11 cellular contexts compared by ENCODE assay signal in the genomic region with DNA sequence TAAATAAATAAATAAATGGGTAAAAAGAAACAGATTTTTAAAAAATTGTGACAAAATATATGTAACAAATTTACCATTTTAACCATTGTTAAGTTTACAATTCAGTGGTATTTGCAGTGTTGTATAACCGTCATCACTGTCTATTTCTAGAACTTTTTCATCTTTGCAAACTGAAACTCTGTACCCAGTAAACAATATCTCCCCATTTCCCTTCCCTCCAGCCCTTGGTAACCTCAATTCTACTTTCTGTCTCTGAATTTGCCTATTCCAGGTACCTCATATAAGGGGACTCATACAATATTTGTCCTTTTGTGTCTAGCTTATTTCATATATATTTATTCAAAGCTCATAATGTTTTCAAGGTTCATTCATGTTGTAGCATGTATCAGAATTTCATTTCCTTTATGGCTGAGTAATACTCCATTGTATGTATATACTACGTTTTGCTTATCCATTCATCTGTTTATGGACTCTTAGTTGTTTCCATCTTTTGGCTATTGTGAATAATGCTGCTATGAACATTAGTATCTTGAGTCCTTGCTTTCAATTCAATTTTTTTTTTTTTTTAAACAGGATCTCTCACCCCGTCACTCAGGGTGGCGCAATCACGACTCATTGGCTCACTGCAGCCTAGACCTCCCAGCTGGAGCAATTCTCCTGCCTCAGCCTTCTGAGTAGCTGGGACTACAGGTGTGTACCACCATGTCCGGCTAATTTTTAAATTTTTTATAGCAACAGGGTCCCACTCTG. TPM values are rescaled to one million over a fixed set of nuclear protein-coding genes. Genes with fewer than 3 reads are reported as not detected.
A peak's percentile ranks its signal among the peaks of the same experiment; 100 is the strongest.
DNase-seq lines count a peak whose midpoint lies in the region; ATAC-seq and TF ChIP-seq lines count a peak whose summit lies in the region.
"Had no signal": no experiment of that assay in that cellular context is flagged by ENCODE, and none has a peak within 500 bp of the region (broad histone marks: within the 10 kb centered on the region; RNA-seq: fewer than 3 reads in every experiment).

No MANE protein-coding gene starts in this region.

- no peak for TF ChIP-seq CTCF in esophagus squamous epithelium (IDR thresholded peaks at IDR 0.05)
- TF ChIP-seq CTCF in transverse colon (IDR thresholded peaks at IDR 0.05) = no peak

- H3K36me3 ChIP-seq in esophagus squamous epithelium = peaks cover 7 to 54% (median 12%) of the 10 kb centered on the region in 3 donors
- H3K36me3 ChIP-seq in transverse colon = peaks cover 0 to 4% (median 0%) of the 10 kb centered on the region in 4 donors

- ATAC-seq in HG02763 (IDR thresholded peaks at IDR 0.05; ENCODE audit: unreplicated experiment) (no peak), HG03520 (IDR thresholded peaks at IDR 0.05; ENCODE audit: unreplicated experiment) (no peak)
- ATAC-seq: body of pancreas had no signal

- no peaks in the 10 kb centered on the region for H3K27me3 Mint-ChIP-seq in activated CD4-positive, alpha-beta T cell treated with anti-CD3 and anti-CD28 coated beads, Interleukin-2, amount 10 ng/mL, durations not matched to agents 7 days and 5 days

- peaks cover 43% of the 10 kb centered on the region for H3K36me3 Mint-ChIP-seq in activated CD4-positive, alpha-beta T cell treated with anti-CD3 and anti-CD28 coated beads, Interleukin-2, amount 10 ng/mL, durations not matched to agents 7 days and 5 days (ENCODE audit: low read depth)

- H3K4me3 Mint-ChIP-seq in activated CD4-positive, alpha-beta T cell treated with anti-CD3 and anti-CD28 coated beads, Interleukin-2, amount 10 ng/mL, durations not matched to agents 7 days and 5 days = no peak overlapping the region

- POLR2A ChIA-PET in activated CD4-positive, alpha-beta T cell treated with anti-CD3 and anti-CD28 coated beads, Interleukin-2, amount 10 ng/mL, durations not matched to agents 7 days and 5 days (lab: Charles Lee) = no interaction called here

- H3K27ac Mint-ChIP-seq in activated CD4-positive, alpha-beta T cell treated with anti-CD3 and anti-CD28 coated beads, Interleukin-2, amount 10 ng/mL, durations not matched to agents 7 days and 5 days = peak overlapping the region; percentile 72

- H3K4me3 ChIP-seq in esophagus squamous epithelium (no peak overlapping the region), transverse colon (no peak overlapping the region)
- H3K4me3 ChIP-seq: body of pancreas, psoas muscle had no signal

- H3K27ac ChIP-seq in esophagus squamous epithelium = peak overlapping the region in 3 of 4 donors; percentile 62 to 90 (median 85)
- peak overlapping the region; percentile 76 to 84 (median 80) for H3K27ac ChIP-seq in transverse colon
- H3K27ac ChIP-seq: body of pancreas had no signal

- in situ Hi-C loops in transverse colon (cut with MboI; ENCODE audit: low pct_ligation_motif_present in 1 of 4, low pct_unique_long_range_greater_than_20kb in 1 of 4, low sequenced_read_pairs in 3 of 4) = no loop called here

- H3K4me1 Mint-ChIP-seq in activated CD4-positive, alpha-beta T cell treated with anti-CD3 and anti-CD28 coated beads, Interleukin-2, amount 10 ng/mL, durations not matched to agents 7 days and 5 days = peaks cover 34% of the 10 kb centered on the region

- CTCF ChIA-PET in activated CD4-positive, alpha-beta T cell treated with anti-CD3 and anti-CD28 coated beads, Interleukin-2, amount 10 ng/mL, durations not matched to agents 7 days and 5 days (lab: Charles Lee) = interaction anchor here (0.6 to 2.4 kb wide), 3 partner anchors 10 to 68 kb away, joined by 3 to 6 read pairs (median 3); no protein-coding TSS in a partner anchor

- H3K9me3 ChIP-seq in esophagus squamous epithelium = no peaks in the 10 kb centered on the region
- no peaks in the 10 kb centered on the region for H3K9me3 ChIP-seq in transverse colon
- H3K9me3 ChIP-seq: body of pancreas, psoas muscle had no signal

- intact Hi-C loops in esophagus squamous epithelium (cut with DNase I) = no loop called here
- intact Hi-C loops in transverse colon (cut with DNase I; ENCODE audit: low total_unique reads) = no loop called here

- TF ChIP-seq POLR2A in esophagus squamous epithelium (IDR thresholded peaks at IDR 0.05) (no peak), transverse colon (IDR thresholded peaks at IDR 0.05) (no peak)

- no peak for DNase-seq in activated CD4-positive, alpha-beta T cell treated with anti-CD3 and anti-CD28 coated beads, Interleukin-2, amount 10 ng/mL, durations not matched to agents 7 days and 5 days
- DNase-seq in activated CD4-positive, alpha-beta T cell treated with anti-CD3 and anti-CD28 coated beads, Interleukin-2, amount 50 U/mL, for 1 hour = no peak
- DNase-seq in NCI-H460 (ENCODE audit: extremely low read depth, low read depth) (peak; percentile 42), esophagus squamous epithelium (lab: John Stamatoyannopoulos, UW) (no peak), transverse colon (no peak)
- no peak for DNase-seq in stimulated activated CD4-positive, alpha-beta T cell treated with anti-CD3 and anti-CD28 coated beads, Interleukin-4, amount 100 ng/mL, for 4 hours
- DNase-seq: body of pancreas had no signal

- H3K9me3 Mint-ChIP-seq in activated CD4-positive, alpha-beta T cell treated with anti-CD3 and anti-CD28 coated beads, Interleukin-2, amount 10 ng/mL, durations not matched to agents 7 days and 5 days = no peaks in the 10 kb centered on the region

- no peaks in the 10 kb centered on the region for H3K27me3 ChIP-seq in esophagus squamous epithelium
- H3K27me3 ChIP-seq in transverse colon = no peaks in the 10 kb centered on the region
- H3K27me3 ChIP-seq: body of pancreas had no signal

- H3K4me1 ChIP-seq in esophagus squamous epithelium (peaks cover 41 to 77% (median 42%) of the 10 kb centered on the region in 3 donors), transverse colon (peaks cover 22 to 64% (median 50%) of the 10 kb centered on the region in 4 donors)

- WGBS in esophagus squamous epithelium, 2 donors = 53 to 65% methylated on average over 6 of the region's 6 CpGs
- WGBS in transverse colon (ENCODE audit: low coverage in 1 of 2), 2 donors = 73 to 100% methylated on average over 2 to 6 of the region's 6 CpGs

- TF ChIP-seq EP300 in transverse colon (IDR thresholded peaks at IDR 0.05; ENCODE audit: low read depth) = no peak

RNA-seq across cellular contexts. Expression of gene MANBAL, which starts 8.9 kb away (rescaled TPM):
- 10 to 100 TPM; 10.9 to 11.0 TPM for total RNA-seq in activated CD4-positive, alpha-beta T cell treated with anti-CD3 and anti-CD28 coated beads, Interleukin-2, amount 10 ng/mL, durations not matched to agents 7 days and 5 days
- total RNA-seq in NCI-H460 (2014; rRNA removed; shearing (Covaris generic)) = 27.6 and 28.9 TPM in 2 replicates
- polyA plus RNA-seq in NCI-H460 (2014; cell fraction: nucleus; rRNA removed) = 21.5 and 30.0 TPM in 2 replicates
- 10 to 100 TPM; 19.6 to 30.9 (median 27.3) TPM for total RNA-seq in esophagus squamous epithelium
- total RNA-seq in transverse colon = 10 to 100 TPM in 3 of 4 donors, 1 to 10 TPM in 1; 8.8 to 31.4 (median 21.3) TPM

RNA-seq across cellular contexts. Expression of gene GHRH, which starts 36.8 kb away (rescaled TPM):
- not detected for total RNA-seq in activated CD4-positive, alpha-beta T cell treated with anti-CD3 and anti-CD28 coated beads, Interleukin-2, amount 10 ng/mL, durations not matched to agents 7 days and 5 days
- total RNA-seq in NCI-H460 (2014; rRNA removed; shearing (Covaris generic)) = not detected in 2 replicates
- polyA plus RNA-seq in NCI-H460 (2014; cell fraction: nucleus; rRNA removed) = not detected in 2 replicates
- not detected for total RNA-seq in esophagus squamous epithelium
- not detected for total RNA-seq in transverse colon
- total RNA-seq: body of pancreas, lung microvascular endothelial cell, psoas muscle had no signal
- polyA plus RNA-seq: psoas muscle had no signal

RNA-seq across cellular contexts. Expression of gene SRC, which starts 47.6 kb away (rescaled TPM):
- 1 to 10 TPM; 2.1 to 2.6 TPM for total RNA-seq in activated CD4-positive, alpha-beta T cell treated with anti-CD3 and anti-CD28 coated beads, Interleukin-2, amount 10 ng/mL, durations not matched to agents 7 days and 5 days
- 116 TPM in 2 replicates for total RNA-seq in NCI-H460 (2014; rRNA removed; shearing (Covaris generic))
- 285 and 339 TPM in 2 replicates for polyA plus RNA-seq in NCI-H460 (2014; cell fraction: nucleus; rRNA removed)
- total RNA-seq in esophagus squamous epithelium (10 to 100 TPM; 32.4 to 46.5 (median 39.0) TPM), transverse colon (100 to 1,000 TPM in 3 of 4 donors, 10 to 100 TPM in 1; 87.0 to 155 (median 130) TPM)

Comparison
In these comparisons a context has a peak if more than half of its experiments do, and no peak if none do; other contexts are left out.
1. RNA of gene SRC, which starts 47.6 kb away (total RNA-seq): 87.0 to 155 TPM in transverse colon, 116 TPM in NCI-H460 and 32.4 to 46.5 TPM in esophagus squamous epithelium; 2.1 to 2.6 TPM in activated CD4-positive, alpha-beta T cell treated with anti-CD3 and anti-CD28 coated beads, Interleukin-2, amount 10 ng/mL, durations not matched to agents 7 days and 5 days; every median in the first group is over 4 times any median in the second.